17 cellular contexts compared by ENCODE assay signal in genomic region chr10:120983721-120984120, GRCh38.
DNase-seq lines count a peak whose midpoint lies in the region; ATAC-seq and TF ChIP-seq lines count a peak whose summit lies in the region.
"Had no signal": no experiment of that assay in that cellular context is flagged by ENCODE, and none has a peak within 500 bp of the region (broad histone marks: within the 10 kb centered on the region; RNA-seq: fewer than 3 reads in every experiment).

No MANE protein-coding gene starts in this region.

- peaks cover 0 to 40% (median 17%) of the 10 kb centered on the region in 3 experiments for H3K27me3 ChIP-seq in neuronal stem cell (ENCODE audit: control insufficient read depth in 3 of 3, insufficient read depth in 3 of 3, low read depth in 1 of 3, low read length in 3 of 3)

- peak overlapping the region; percentile 16 for H2BK5ac ChIP-seq in neuronal stem cell (ENCODE audit: low read length)

- H4K91ac ChIP-seq in neuronal stem cell (ENCODE audit: low read depth, low read length, poor library complexity): no peak overlapping the region

- no peak overlapping the region for H3K4ac ChIP-seq in neuronal stem cell (ENCODE audit: low read length)

- TF ChIP-seq CTCF in natural killer cell (IDR thresholded peaks at IDR 0.05) (no peak), GM10248 (IDR thresholded peaks at IDR 0.05; ENCODE audit: control extremely low read depth, extremely low read depth, low read depth, missing control alignments) (no peak)

- peak in 1 of 2 donors; percentile 27 for ATAC-seq in natural killer cell treated with Interleukin-12 subunit alpha and Interleukin-12 subunit beta and Interleukin-15 and Interleukin-18, amount 100 ng/mL, for 72 hours
- ATAC-seq in natural killer cell: no peak

- CTCF ChIA-PET in GM10248 (lab: Yijun Ruan, JAX): no interaction called here

- H3K9ac ChIP-seq in neuronal stem cell (ENCODE audit: low read depth, low read length, poor library complexity): no peak overlapping the region
- H3K9ac ChIP-seq: BLaER1 treated with 17β-estradiol and CSF1 and Interleukin-3, amounts not matched to agents 10 nM and 100 nM; GM23248 had no signal

- no peak overlapping the region for H3K4me3 ChIP-seq in neuronal stem cell (ENCODE audit: low read length in 2 of 2)
- H3K4me3 ChIP-seq: BLaER1 treated with 17β-estradiol and CSF1 and Interleukin-3, amounts not matched to agents 10 nM and 100 nM; GM23248 had no signal

- H3K4me2 ChIP-seq in neuronal stem cell (ENCODE audit: insufficient read depth, low read length, poor library complexity, severe bottlenecking): no peak overlapping the region
- H3K4me2 ChIP-seq: BLaER1 treated with 17β-estradiol and CSF1 and Interleukin-3, amounts not matched to agents 10 nM and 100 nM had no signal

- H2AK5ac ChIP-seq in neuronal stem cell (ENCODE audit: low read depth, low read length): no peak overlapping the region

- no peaks in the 10 kb centered on the region for H3K79me1 ChIP-seq in neuronal stem cell (ENCODE audit: low read depth, low read length)

- no peak overlapping the region for H2BK120ac ChIP-seq in neuronal stem cell (ENCODE audit: low read depth, low read length)

- H3K4me3 Mint-ChIP-seq in natural killer cell treated with Interleukin-12 subunit alpha and Interleukin-12 subunit beta and Interleukin-15 and Interleukin-18, amount 100 ng/mL, for 72 hours: no peak overlapping the region
- H3K4me3 Mint-ChIP-seq in natural killer cell: no peak overlapping the region
- H3K4me3 Mint-ChIP-seq: CD4-positive, CD25-positive, alpha-beta regulatory T cell had no signal

- no peak overlapping the region for H3K27ac ChIP-seq in neuronal stem cell (replicated peaks; ENCODE audit: low read length)
- H3K27ac ChIP-seq: BLaER1 treated with 17β-estradiol and CSF1 and Interleukin-3, amounts not matched to agents 10 nM and 100 nM; GM23248 had no signal

- peaks cover under 1 to 1% of the 10 kb centered on the region in 2 donors for H3K9me3 ChIP-seq in neuronal stem cell (replicated peaks in 1 of 2; ENCODE audit: control insufficient read depth in 2 of 2, insufficient read depth in 1 of 2, low read depth in 1 of 2, low read length in 2 of 2)

- peak; percentile 15 for DNase-seq in natural killer cell treated with Interleukin-12 subunit alpha and Interleukin-12 subunit beta and Interleukin-15 and Interleukin-18, amount 100 ng/mL, for 72 hours (ENCODE audit: low spot score)
- no peak for DNase-seq in natural killer cell
- peak; percentile 66 for DNase-seq in islet precursor cell
- no peak for DNase-seq in neuronal stem cell (ENCODE audit: low spot score)
- no peak for DNase-seq in LoVo (ENCODE audit: low spot score)
- DNase-seq in NCI-H510A treated with DMSO at 0.1 percent for 48 hours (lab: John Stamatoyannopoulos, UW): no peak
- no peak for DNase-seq in NCI-H2227 treated with DMSO at 0.1 percent for 48 hours (lab: John Stamatoyannopoulos, UW)
- DNase-seq in GM10248 (ENCODE audit: extremely low spot score): no peak
- DNase-seq: 8988T; CD4-positive, CD25-positive, alpha-beta regulatory T cell; DMS153; DMS79 treated with DMSO at 0.1 percent for 48 hours; EL; GDM1; GM23248; H7 had no signal

- no peak overlapping the region for H2AFZ ChIP-seq in neuronal stem cell (ENCODE audit: low read length)
- H2AFZ ChIP-seq: GM23248 had no signal

- H3K18ac ChIP-seq in neuronal stem cell (ENCODE audit: low read length): no peak overlapping the region

- WGBS in neuronal stem cell (ENCODE audit: extremely low coverage in 2 of 2, insufficient read length in 2 of 2, insufficient replicate concordance in 1 of 2), 2 donors: no CpG with 5 or more reads among the region's 2 CpGs

- no peak overlapping the region for H3K23ac ChIP-seq in neuronal stem cell (ENCODE audit: low read depth, low read length, poor library complexity)

- no peak overlapping the region for H2BK15ac ChIP-seq in neuronal stem cell (ENCODE audit: low read length)

- H4K8ac ChIP-seq in neuronal stem cell (ENCODE audit: low read depth, low read length): no peak overlapping the region

- POLR2A ChIA-PET in GM10248 (lab: Yijun Ruan, JAX): no interaction called here

- no peaks in the 10 kb centered on the region for H3K36me3 Mint-ChIP-seq in natural killer cell treated with Interleukin-12 subunit alpha and Interleukin-12 subunit beta and Interleukin-15 and Interleukin-18, amount 100 ng/mL, for 72 hours
- peaks cover 6% of the 10 kb centered on the region for H3K36me3 Mint-ChIP-seq in natural killer cell

- H3K36me3 ChIP-seq in neuronal stem cell (replicated peaks in 1 of 2; ENCODE audit: control insufficient read depth in 2 of 2, insufficient read depth in 2 of 2, low read length in 2 of 2): no peaks in the 10 kb centered on the region

- intact Hi-C loops in natural killer cell (cut with micrococcal nuclease): no loop called here

- H2BK12ac ChIP-seq in neuronal stem cell (ENCODE audit: low read length): no peak overlapping the region

- peaks cover 0 to 16% of the 10 kb centered on the region in 2 donors for H3K4me1 ChIP-seq in neuronal stem cell (ENCODE audit: control insufficient read depth in 2 of 2, insufficient read depth in 1 of 2, low read depth in 1 of 2, low read length in 2 of 2)

- peaks cover 6 to 17% of the 10 kb centered on the region in 2 donors for H3K27me3 Mint-ChIP-seq in natural killer cell treated with Interleukin-12 subunit alpha and Interleukin-12 subunit beta and Interleukin-15 and Interleukin-18, amount 100 ng/mL, for 72 hours
- peaks cover 7 to 10% of the 10 kb centered on the region in 2 donors for H3K27me3 Mint-ChIP-seq in natural killer cell (ENCODE audit: low read depth in 2 of 2)

- no peak overlapping the region for H3K14ac ChIP-seq in neuronal stem cell (ENCODE audit: low read length)

- no peaks in the 10 kb centered on the region for H3K9me3 Mint-ChIP-seq in natural killer cell treated with Interleukin-12 subunit alpha and Interleukin-12 subunit beta and Interleukin-15 and Interleukin-18, amount 100 ng/mL, for 72 hours
- peaks cover 2% of the 10 kb centered on the region in 2 donors for H3K9me3 Mint-ChIP-seq in natural killer cell

- peaks cover 8 to 23% of the 10 kb centered on the region in 2 donors for H3K4me1 Mint-ChIP-seq in natural killer cell treated with Interleukin-12 subunit alpha and Interleukin-12 subunit beta and Interleukin-15 and Interleukin-18, amount 100 ng/mL, for 72 hours (ENCODE audit: low read depth in 2 of 2)
- peaks cover 11 to 14% of the 10 kb centered on the region in 2 donors for H3K4me1 Mint-ChIP-seq in natural killer cell

- H3K27ac Mint-ChIP-seq in natural killer cell treated with Interleukin-12 subunit alpha and Interleukin-12 subunit beta and Interleukin-15 and Interleukin-18, amount 100 ng/mL, for 72 hours: no peak overlapping the region
- H3K27ac Mint-ChIP-seq in natural killer cell: no peak overlapping the region

Comparison
In these comparisons a context has a peak if more than half of its experiments do, and no peak if none do; other contexts are left out.
1. DNase-seq: peak in natural killer cell treated with Interleukin-12 subunit alpha and Interleukin-12 subunit beta and Interleukin-15 and Interleukin-18, amount 100 ng/mL, for 72 hours (single experiment) and islet precursor cell (single experiment); none in natural killer cell (single experiment), neuronal stem cell (single experiment), LoVo (single experiment), NCI-H510A treated with DMSO at 0.1 percent for 48 hours (single experiment), NCI-H2227 treated with DMSO at 0.1 percent for 48 hours (single experiment) and GM10248 (single experiment).